In the genomic region with DNA sequence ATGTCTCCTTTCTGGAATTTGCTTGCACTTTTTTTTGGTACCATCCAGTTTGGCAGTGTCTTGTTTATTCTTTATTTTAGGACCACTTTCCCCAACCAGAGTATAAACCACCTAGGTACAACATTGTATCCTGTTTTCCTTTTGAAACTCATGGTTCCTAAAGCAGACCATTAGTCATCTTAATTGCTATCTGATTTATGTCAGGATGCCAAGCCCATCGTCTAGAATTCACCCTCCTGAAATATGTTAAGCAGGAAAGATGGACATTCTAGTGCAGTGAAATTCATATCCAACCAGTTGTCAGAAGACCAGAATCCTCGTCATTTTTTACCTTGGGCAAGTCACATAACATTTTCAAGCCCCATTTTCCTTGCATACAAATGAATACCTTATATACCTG, we compare ENCODE assay signal across 30 cellular contexts.
"Had no signal": no experiment of that assay in that cellular context is flagged by ENCODE, and none has a peak within 500 bp of the region (broad histone marks: within the 10 kb centered on the region; RNA-seq: fewer than 3 reads in every experiment).

No MANE protein-coding gene starts in this region.

- H3K9me3 Mint-ChIP-seq: stimulated activated memory B cell treated with anti-CD40 and anti-IgM and Interleukin-4, amounts not matched to agents 10 μg/mL and 1 μg/mL and 100 μg/mL, for 72 hours; stimulated activated naive CD8-positive, alpha-beta T cell treated with anti-CD3 and anti-CD28 coated beads, Interleukin-15, amount 100 ng/mL, for 72 hours; T-helper 1 cell treated with Interleukin-12 subunit alpha and Interleukin-12 subunit beta and Interleukin-4 antibody, amounts not matched to agents 30 μg/mL and 1 μg/mL, for 36 hours had no signal

- H3K4me1 Mint-ChIP-seq: naive thymus-derived CD4-positive, alpha-beta T cell; stimulated activated memory B cell treated with anti-CD40 and anti-IgM and Interleukin-4, amounts not matched to agents 10 μg/mL and 1 μg/mL and 100 μg/mL, for 72 hours; stimulated activated naive CD8-positive, alpha-beta T cell treated with anti-CD3 and anti-CD28 coated beads, Interleukin-15, amount 100 ng/mL, for 72 hours had no signal

- H3K36me3 ChIP-seq: gastroesophageal sphincter, pancreas, sigmoid colon, upper lobe of right lung, WERI-Rb-1 had no signal

- H3K27ac Mint-ChIP-seq: activated naive CD8-positive, alpha-beta T cell; dendritic cell treated with granulocyte-macrophage colony-stimulating factor and Interleukin-4, amounts not matched to agents 40 ng/mL and 50 ng/mL, for 4 days; naive thymus-derived CD4-positive, alpha-beta T cell; stimulated activated memory B cell treated with anti-CD40 and anti-IgM and Interleukin-4, amounts not matched to agents 10 μg/mL and 1 μg/mL and 100 μg/mL, for 72 hours; stimulated activated naive CD8-positive, alpha-beta T cell treated with anti-CD3 and anti-CD28 coated beads, Interleukin-15, amount 100 ng/mL, for 72 hours; T-helper 1 cell treated with Interleukin-12 subunit alpha and Interleukin-12 subunit beta and Interleukin-4 antibody, amounts not matched to agents 30 μg/mL and 1 μg/mL, for 36 hours had no signal

- FAIRE-seq: keratinocyte, pancreas, small intestine, TTC549 had no signal

- H3K4me3 ChIP-seq: gastroesophageal sphincter, pancreas, psoas muscle, sigmoid colon, upper lobe of right lung had no signal

- H3K27me3 Mint-ChIP-seq: dendritic cell treated with granulocyte-macrophage colony-stimulating factor and Interleukin-4, amounts not matched to agents 40 ng/mL and 50 ng/mL, for 4 days had no signal

- H3K36me3 Mint-ChIP-seq: activated naive CD8-positive, alpha-beta T cell; brain; naive thymus-derived CD4-positive, alpha-beta T cell; stimulated activated memory B cell treated with anti-CD40 and anti-IgM and Interleukin-4, amounts not matched to agents 10 μg/mL and 1 μg/mL and 100 μg/mL, for 72 hours had no signal

- H3K4me1 ChIP-seq: gastroesophageal sphincter, pancreas, psoas muscle, sigmoid colon, upper lobe of right lung had no signal

- DNase-seq: activated CD4-positive, alpha-beta T cell treated with anti-CD3 and anti-CD28 coated beads for 48 hours; activated CD4-positive, alpha-beta T cell treated with anti-CD3 and anti-CD28 coated beads, Interleukin-2, amount 50 U/mL, for 48 hours; activated CD8-positive, alpha-beta memory T cell treated with anti-CD3 and anti-CD28 coated beads for 24 hours; activated effector memory CD4-positive, alpha-beta T cell treated with Interleukin-2 at 50 U/mL for 16 hours; activated naive CD4-positive, alpha-beta T cell treated with Interleukin-2 at 50 U/mL for 16 hours; central memory CD4-positive, alpha-beta T cell; effector CD4-positive, alpha-beta T cell; erythroblast; left colon; midbrain; naive thymus-derived CD4-positive, alpha-beta T cell; pancreas; psoas muscle; sigmoid colon; small intestine; stimulated activated CD4-positive, alpha-beta T cell treated with anti-CD3 and anti-CD28 coated beads, Interleukin-1b, Interleukin-23, amount 100 ng/mL, for 48 hours; stimulated activated CD4-positive, alpha-beta T cell treated with anti-CD3 and anti-CD28 coated beads, Interleukin-4, amount 100 ng/mL, for 4 hours; stimulated activated CD8-positive, alpha-beta memory T cell treated with anti-CD3 and anti-CD28 coated beads, Interleukin-4, amount 100 ng/mL, for 48 hours; stimulated activated naive CD8-positive, alpha-beta T cell treated with anti-CD3 and anti-CD28 coated beads, Interleukin-15, amount 100 ng/mL, for 72 hours; T-helper 9 cell; upper lobe of right lung; WERI-Rb-1 had no signal

- H3K27ac ChIP-seq: gastroesophageal sphincter, pancreas, psoas muscle, sigmoid colon, upper lobe of right lung, WERI-Rb-1 had no signal

- H3K27me3 ChIP-seq: pancreas, sigmoid colon, upper lobe of right lung had no signal

- H3K4me3 Mint-ChIP-seq: activated naive CD8-positive, alpha-beta T cell; brain; dendritic cell treated with granulocyte-macrophage colony-stimulating factor and Interleukin-4, amounts not matched to agents 40 ng/mL and 50 ng/mL, for 4 days; naive thymus-derived CD4-positive, alpha-beta T cell; stimulated activated memory B cell treated with anti-CD40 and anti-IgM and Interleukin-4, amounts not matched to agents 10 μg/mL and 1 μg/mL and 100 μg/mL, for 72 hours; stimulated activated naive CD8-positive, alpha-beta T cell treated with anti-CD3 and anti-CD28 coated beads, Interleukin-15, amount 100 ng/mL, for 72 hours; T-helper 1 cell treated with Interleukin-12 subunit alpha and Interleukin-12 subunit beta and Interleukin-4 antibody, amounts not matched to agents 30 μg/mL and 1 μg/mL, for 36 hours had no signal

- H3K9me3 ChIP-seq: gastroesophageal sphincter, pancreas, psoas muscle, sigmoid colon, upper lobe of right lung had no signal
